20 cellular contexts compared by ENCODE assay signal in the genomic region with DNA sequence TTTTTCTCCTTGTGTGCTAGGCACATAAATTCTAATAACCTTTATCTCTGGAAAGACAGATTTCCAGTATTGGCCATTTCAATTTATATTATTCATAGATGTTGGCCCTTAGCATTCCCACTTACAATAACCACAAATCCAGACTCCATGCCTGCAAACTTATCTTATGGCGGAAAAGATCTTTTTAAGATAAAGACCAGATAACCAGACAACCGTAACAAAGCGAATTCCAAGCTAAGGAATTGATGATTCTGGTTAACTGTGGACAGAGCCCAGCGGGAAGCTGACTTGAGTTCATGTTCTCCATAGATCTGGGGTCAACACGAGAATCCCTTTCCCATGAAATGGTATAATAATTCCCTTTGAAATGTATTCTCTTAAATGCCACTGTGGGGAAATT.
"Had no signal": no experiment of that assay in that cellular context is flagged by ENCODE, and none has a peak within 500 bp of the region (broad histone marks: within the 10 kb centered on the region; RNA-seq: fewer than 3 reads in every experiment).

No MANE protein-coding gene starts in this region.

- DNase-seq: IMR-90, Karpas-422, KG1, MG63, NCI-H1092, NCI-H1105 treated with DMSO at 0.1 percent for 48 hours, NCI-H1417 treated with DMSO at 0.1 percent for 48 hours, NCI-H146, NCI-H1694 treated with DMSO at 0.1 percent for 48 hours, NCI-H1930, NCI-H2081, NCI-H2107, NCI-H2227 treated with DMSO at 0.1 percent for 48 hours, NCI-H524, NCI-H526 treated with DMSO at 0.1 percent for 48 hours, NCI-H748 treated with DMSO at 0.1 percent for 48 hours, SHP77 had no signal

- H3K27me3 ChIP-seq: MG63 had no signal

- H3K4me3 ChIP-seq: MG63 had no signal

- H3K36me3 ChIP-seq: MG63 had no signal

- ATAC-seq: HepG2, SK-N-SH treated with all-trans-retinoic acid at 6 μM for 48 hours had no signal

- H3K27ac ChIP-seq: RWPE1 had no signal

- H3K9me3 ChIP-seq: MG63 had no signal
